16 cellular contexts compared by ENCODE assay signal in the genomic region with DNA sequence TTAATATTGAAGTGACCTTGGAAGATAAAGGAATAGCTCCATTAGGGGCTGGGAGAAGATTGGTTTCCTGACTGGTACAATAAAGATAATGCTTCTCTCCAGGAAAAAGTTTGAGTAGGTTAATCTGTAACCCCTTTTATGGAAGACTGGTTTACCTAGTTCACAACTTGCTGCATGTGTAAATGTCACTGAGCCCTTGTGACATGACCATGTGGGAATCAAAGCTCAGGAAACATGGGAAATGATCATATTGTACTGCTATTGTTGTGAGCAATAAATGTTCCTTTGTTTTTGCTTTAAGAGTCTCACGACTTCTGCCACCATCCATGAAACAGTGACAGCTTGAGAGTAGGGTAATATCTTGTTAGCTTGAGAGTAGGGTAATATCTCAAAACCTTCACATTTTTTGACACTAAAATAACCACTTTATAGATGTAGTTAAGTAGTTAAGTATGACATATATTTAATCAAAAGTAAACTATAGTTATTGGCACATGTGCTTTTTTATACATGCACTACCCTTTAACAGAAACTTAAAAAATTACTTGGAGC.
A peak's percentile ranks its signal among the peaks of the same experiment; 100 is the strongest.
DNase-seq lines count a peak whose midpoint lies in the region; ATAC-seq, FAIRE-seq and TF ChIP-seq lines count a peak whose summit lies in the region.
"Had no signal": no experiment of that assay in that cellular context is flagged by ENCODE, and none has a peak within 500 bp of the region (broad histone marks: within the 10 kb centered on the region; RNA-seq: fewer than 3 reads in every experiment).

No MANE protein-coding gene starts in this region.

- TF ChIP-seq RAD21 in H1 (IDR thresholded peaks at IDR 0.05 in 1 of 2, conservative IDR thresholded peaks at IDR 0.05 in 1 of 2; ENCODE audit: low read depth in 2 of 2, low read length in 2 of 2) (no peak), neural cell (conservative IDR thresholded peaks at IDR 0.05) (no peak)

- H3K4me3 ChIP-seq in Karpas-422 (ENCODE audit: low read length), result no peak overlapping the region
- H3K4me3 ChIP-seq in H1 (ENCODE audit: extremely low read depth in 1 of 4, insufficient read depth in 2 of 4, low read depth in 3 of 4, low read length in 4 of 4), result no peak overlapping the region
- no peak overlapping the region for H3K4me3 ChIP-seq in neural cell (ENCODE audit: low read length)
- no peak overlapping the region for H3K4me3 ChIP-seq in aorta (ENCODE audit: low read length in 2 of 2)
- H3K4me3 ChIP-seq: BLaER1 treated with 17β-estradiol and CSF1 and Interleukin-3, amounts not matched to agents 10 nM and 100 nM; GM12878; GM23248 had no signal

- FAIRE-seq in H1 (lab: Jason Lieb, UNC), result peak; percentile 7
- FAIRE-seq: GM12878, GM18507 had no signal

- TF ChIP-seq EP300 in H1 (IDR thresholded peaks at IDR 0.05; ENCODE audit: borderline replicate concordance in 1 of 2, low read depth in 2 of 2, low read length in 2 of 2) (no peak), neural cell (conservative IDR thresholded peaks at IDR 0.05; ENCODE audit: poor library complexity, severe bottlenecking) (peak; percentile 86)

- H3K36me3 ChIP-seq in Karpas-422 (ENCODE audit: insufficient read depth, low read length) (0 out of 2 replicates have a peak, but pooled peaks cover 4% of the 10 kb centered on the region), H1 (ENCODE audit: control insufficient read depth in 2 of 4, insufficient read depth in 4 of 4, low read length in 3 of 4) (no peaks in the 10 kb centered on the region), neural cell (ENCODE audit: insufficient read depth, low read length) (no peaks in the 10 kb centered on the region), aorta (ENCODE audit: control insufficient read depth in 1 of 2, insufficient read depth in 2 of 2, low read length in 1 of 2) (no peaks in the 10 kb centered on the region)
- H3K36me3 ChIP-seq: BLaER1 treated with 17β-estradiol and CSF1 and Interleukin-3, amounts not matched to agents 10 nM and 100 nM had no signal

- POLR2A ChIA-PET in H1 (lab: Charles Lee; ENCODE audit: partially characterized antibody), result no interaction called here

- TF ChIP-seq CTCF in 22Rv1 (IDR thresholded peaks at IDR 0.05), result no peak
- no peak for TF ChIP-seq CTCF in H1 (IDR thresholded peaks at IDR 0.05; ENCODE audit: control extremely low read depth in 1 of 3, insufficient read depth in 1 of 3, low read depth in 1 of 3, low read length in 3 of 3)
- no peak for TF ChIP-seq CTCF in neural cell (IDR thresholded peaks at IDR 0.05; ENCODE audit: poor library complexity, severe bottlenecking)

- no peak overlapping the region for H2BK12ac ChIP-seq in H1 (ENCODE audit: low read depth, low read length)

- no peak overlapping the region for H3K14ac ChIP-seq in H1 (ENCODE audit: insufficient read length)

- no peak overlapping the region for H2AK5ac ChIP-seq in H1 (ENCODE audit: low read depth, low read length)

- no peak overlapping the region for H3K18ac ChIP-seq in H1 (ENCODE audit: extremely low read depth, low read length)

- H3K27me3 ChIP-seq in Karpas-422 (ENCODE audit: low read length) (no peaks in the 10 kb centered on the region), H1 (replicated peaks in 1 of 4; ENCODE audit: control insufficient read depth in 3 of 4, extremely low read depth in 1 of 4, insufficient read depth in 3 of 4, low read length in 3 of 4) (peaks cover 0 to 1% (median 0%) of the 10 kb centered on the region in 4 experiments; a peak in 1 of 7 replicates), neural cell (ENCODE audit: insufficient read depth, low read depth, low read length) (no peaks in the 10 kb centered on the region), aorta (ENCODE audit: control insufficient read depth in 1 of 2, insufficient read depth in 2 of 2, low read length in 1 of 2) (no peaks in the 10 kb centered on the region)
- H3K27me3 ChIP-seq: BLaER1 treated with 17β-estradiol and CSF1 and Interleukin-3, amounts not matched to agents 10 nM and 100 nM had no signal

- H3K4me2 ChIP-seq in Karpas-422 (ENCODE audit: low read depth, low read length, poor library complexity, severe bottlenecking) (no peak overlapping the region), H1 (ENCODE audit: insufficient read depth in 1 of 2, low read depth in 2 of 2, low read length in 2 of 2) (no peak overlapping the region), neural cell (ENCODE audit: low read length) (no peak overlapping the region)
- H3K4me2 ChIP-seq: BLaER1 treated with 17β-estradiol and CSF1 and Interleukin-3, amounts not matched to agents 10 nM and 100 nM had no signal

- H3K9me3 ChIP-seq in Karpas-422 (ENCODE audit: low read length) (peaks cover 13% of the 10 kb centered on the region; the same call in 1 of the 2 replicates), H1 (ENCODE audit: insufficient read depth in 2 of 2, low read depth in 1 of 2, low read length in 1 of 2) (no peaks in the 10 kb centered on the region), neural cell (ENCODE audit: low read length) (no peaks in the 10 kb centered on the region), aorta (ENCODE audit: control insufficient read depth, low read length) (no peaks in the 10 kb centered on the region)
- H3K9me3 ChIP-seq: BLaER1 treated with 17β-estradiol and CSF1 and Interleukin-3, amounts not matched to agents 10 nM and 100 nM had no signal

- H2BK5ac ChIP-seq in H1 (ENCODE audit: low read depth, low read length), result no peak overlapping the region

- H3K23me2 ChIP-seq in H1 (ENCODE audit: low read depth, low read length), result no peaks in the 10 kb centered on the region

- no peak for DNase-seq in Karpas-422
- no peak for DNase-seq in H1 (ENCODE audit: low read depth in 1 of 2, low spot score in 2 of 2)
- no peak for DNase-seq in aorta
- DNase-seq in DMS 273 (lab: John Stamatoyannopoulos, UW; ENCODE audit: unreplicated experiment), result no peak
- DNase-seq: ACHN; Calu3; CD4-positive, CD25-positive, alpha-beta regulatory T cell; GM23248; H7; KG1 had no signal

- no peak for TF ChIP-seq POLR2A in H1 (IDR thresholded peaks at IDR 0.05; ENCODE audit: control extremely low read depth in 1 of 2, low read depth in 2 of 2, low read length in 2 of 2)

- H3K9me2 ChIP-seq in Karpas-422 (replicated peaks; ENCODE audit: insufficient read depth, low read length) (no peaks in the 10 kb centered on the region), neural cell (ENCODE audit: insufficient read depth, low read length) (no peaks in the 10 kb centered on the region)

- no peaks in the 10 kb centered on the region for H3F3A ChIP-seq in neural cell (ENCODE audit: insufficient read depth, low read length, poor library complexity, severe bottlenecking)

- peak overlapping the region; percentile 13; the same call in 1 of the 2 replicates for H2AFZ ChIP-seq in Karpas-422 (ENCODE audit: low read length)
- no peak overlapping the region for H2AFZ ChIP-seq in H1 (ENCODE audit: low read length)
- no peak overlapping the region for H2AFZ ChIP-seq in neural cell (ENCODE audit: low read depth, low read length)
- H2AFZ ChIP-seq: GM23248 had no signal

- ATAC-seq in aorta (ENCODE audit: low FRiP score) (no peak), GM21515 (IDR thresholded peaks at IDR 0.05; ENCODE audit: unreplicated experiment) (no peak)
- ATAC-seq: GM12878 had no signal

- H3K4ac ChIP-seq in H1 (replicated peaks; ENCODE audit: insufficient read length, low read depth, low read length), result no peak overlapping the region

- H3K79me1 ChIP-seq in H1 (ENCODE audit: low read depth, low read length), result no peaks in the 10 kb centered on the region

- H3K27ac ChIP-seq in 22Rv1, result peak overlapping the region; percentile 59
- H3K27ac ChIP-seq in Karpas-422 (ENCODE audit: low read length), result no peak overlapping the region
- no peak overlapping the region for H3K27ac ChIP-seq in H1 (ENCODE audit: low read depth, low read length)
- H3K27ac ChIP-seq in neural cell (ENCODE audit: low read length), result no peak overlapping the region
- no peak overlapping the region for H3K27ac ChIP-seq in aorta (ENCODE audit: low read depth in 1 of 2, low read length in 2 of 2)
- H3K27ac ChIP-seq: BLaER1 treated with 17β-estradiol and CSF1 and Interleukin-3, amounts not matched to agents 10 nM and 100 nM; GM23248 had no signal

- CTCF ChIA-PET in H1 (lab: Charles Lee; ENCODE audit: partially characterized antibody), result no interaction called here

- no peak overlapping the region for H3K23ac ChIP-seq in H1 (ENCODE audit: insufficient read length)

- no peak overlapping the region for H2BK15ac ChIP-seq in H1 (ENCODE audit: low read length)

- H3K9ac ChIP-seq in Karpas-422 (ENCODE audit: low read length) (no peak overlapping the region), H1 (replicated peaks in 1 of 4; ENCODE audit: extremely low read depth in 1 of 4, low read depth in 3 of 4, low read length in 3 of 4) (no peak overlapping the region), neural cell (ENCODE audit: low read length) (no peak overlapping the region)
- H3K9ac ChIP-seq: BLaER1 treated with 17β-estradiol and CSF1 and Interleukin-3, amounts not matched to agents 10 nM and 100 nM; GM23248 had no signal

- H4K8ac ChIP-seq in H1 (ENCODE audit: extremely low read depth, insufficient read depth, low read length), result no peak overlapping the region

- H3K79me2 ChIP-seq in Karpas-422 (ENCODE audit: low read length), result no peaks in the 10 kb centered on the region
- H3K79me2 ChIP-seq in H1 (ENCODE audit: control insufficient read depth in 1 of 2, insufficient read depth in 2 of 2, low read length in 2 of 2), result no peaks in the 10 kb centered on the region
- no peaks in the 10 kb centered on the region for H3K79me2 ChIP-seq in neural cell (replicated peaks; ENCODE audit: insufficient read depth, low read length)

- no peak overlapping the region for H2BK120ac ChIP-seq in H1 (replicated peaks; ENCODE audit: low read depth, low read length)

- H3K56ac ChIP-seq in H1 (replicated peaks; ENCODE audit: insufficient read length, low read depth, low read length), result no peak overlapping the region

- no peak overlapping the region for H2BK20ac ChIP-seq in H1 (ENCODE audit: low read length)

- no peak overlapping the region for H4K5ac ChIP-seq in H1 (ENCODE audit: insufficient read length, low read depth, low read length)

- no peak overlapping the region for H4K91ac ChIP-seq in H1 (replicated peaks; ENCODE audit: insufficient read length, low read length)

- intact Hi-C loops in aorta (cut with DNase I), result no loop called here

- H3K4me1 ChIP-seq in Karpas-422 (ENCODE audit: low read length), result no peaks in the 10 kb centered on the region
- H3K4me1 ChIP-seq in H1 (replicated peaks in 1 of 4; ENCODE audit: control insufficient read depth in 3 of 4, insufficient read depth in 4 of 4, low read length in 3 of 4), result no peaks in the 10 kb centered on the region
- H3K4me1 ChIP-seq in aorta (ENCODE audit: control insufficient read depth in 1 of 2, insufficient read depth in 2 of 2, low read length in 2 of 2), result no peaks in the 10 kb centered on the region
- H3K4me1 ChIP-seq: BLaER1 treated with 17β-estradiol and CSF1 and Interleukin-3, amounts not matched to agents 10 nM and 100 nM had no signal

- 94% methylated on average over 1 of the region's 1 CpG; no CpG with 5 or more reads in 1 of the 2 experiments for WGBS in H1 (ENCODE audit: extremely low coverage in 1 of 2, insufficient coverage in 1 of 2, insufficient read length in 1 of 2, insufficient replicate concordance in 2 of 2, low coverage in 1 of 2, low lambda C conversion rate in 2 of 2, missing lambda C conversion rate in 1 of 2), 2 experiments
- 41 to 50% methylated on average over 1 of the region's 1 CpG for WGBS in aorta, 2 donors

- H4K20me1 ChIP-seq in Karpas-422 (ENCODE audit: insufficient read depth, low read depth, low read length), result no peaks in the 10 kb centered on the region
- no peaks in the 10 kb centered on the region for H4K20me1 ChIP-seq in H1 (replicated peaks in 1 of 2; ENCODE audit: control insufficient read depth in 1 of 2, insufficient read depth in 2 of 2, low read length in 2 of 2)
- H4K20me1 ChIP-seq in neural cell (ENCODE audit: insufficient read depth), result no peaks in the 10 kb centered on the region
- H4K20me1 ChIP-seq: BLaER1 treated with 17β-estradiol and CSF1 and Interleukin-3, amounts not matched to agents 10 nM and 100 nM had no signal
